15 cellular contexts compared by ENCODE assay signal in genomic region chr15:60912984-60913697, GRCh38.
DNase-seq lines count a peak whose midpoint lies in the region; ATAC-seq and TF ChIP-seq lines count a peak whose summit lies in the region.
"Had no signal": no experiment of that assay in that cellular context is flagged by ENCODE, and none has a peak within 500 bp of the region (broad histone marks: within the 10 kb centered on the region; RNA-seq: fewer than 3 reads in every experiment).

No MANE protein-coding gene starts in this region.

- no peak for ATAC-seq in stimulated activated naive B cell treated with anti-CD40 and anti-IgM and Interleukin-4, amounts not matched to agents 10 μg/mL and 1 μg/mL and 100 μg/mL, for 72 hours (replicated peaks)
- ATAC-seq: foreskin keratinocyte; natural killer cell; stimulated activated effector memory CD8-positive, alpha-beta T cell treated with anti-CD3 and anti-CD28 coated beads, Interleukin-12 subunit alpha, Interleukin-12 subunit beta, amount 100 ng/mL, for 72 hours had no signal

- no peak overlapping the region for H3K4me3 Mint-ChIP-seq in stimulated activated naive B cell treated with anti-CD40 and anti-IgM and Interleukin-4, amounts not matched to agents 10 μg/mL and 1 μg/mL and 100 μg/mL, for 72 hours
- H3K4me3 Mint-ChIP-seq: natural killer cell; stimulated activated effector memory CD8-positive, alpha-beta T cell treated with anti-CD3 and anti-CD28 coated beads, Interleukin-12 subunit alpha, Interleukin-12 subunit beta, amount 100 ng/mL, for 72 hours had no signal

- H3K9me3 ChIP-seq in NT2/D1 (ENCODE audit: insufficient read depth, low read length) (no peaks in the 10 kb centered on the region), tibial artery (no peaks in the 10 kb centered on the region)

- DNase-seq in activated CD4-positive, alpha-beta T cell treated with anti-CD3 and anti-CD28 coated beads for 48 hours = peak; percentile 34
- DNase-seq in activated CD4-positive, alpha-beta T cell treated with anti-CD3 and anti-CD28 coated beads for 4 hours = no peak
- peak; percentile 25 for DNase-seq in NT2/D1 (ENCODE audit: low read depth, low spot score)
- peak; percentile 10 to 54 for DNase-seq in cardiac fibroblast (ENCODE audit: low read depth in 2 of 2)
- DNase-seq in lung microvascular endothelial cell (ENCODE audit: low read depth in 2 of 2) = peak; percentile 13 to 59
- no peak for DNase-seq in NCI-H345 treated with DMSO at 0.1 percent for 48 hours (lab: John Stamatoyannopoulos, UW; ENCODE audit: unreplicated experiment)
- DNase-seq in tibial artery = no peak
- no peak for DNase-seq in stimulated activated naive B cell treated with anti-CD40 and anti-IgM and Interleukin-4, amounts not matched to agents 10 μg/mL and 1 μg/mL and 100 μg/mL, for 72 hours
- DNase-seq: foreskin keratinocyte, natural killer cell, PC-9, small intestine had no signal

- H3K4me3 ChIP-seq in NT2/D1 (ENCODE audit: insufficient read length, low read depth) (no peak overlapping the region), cardiac fibroblast (replicated peaks in 1 of 2; ENCODE audit: low read depth in 2 of 2, low read length in 2 of 2) (no peak overlapping the region), tibial artery (no peak overlapping the region)
- H3K4me3 ChIP-seq: BLaER1, PC-9 had no signal

- no peak overlapping the region for H3K9ac ChIP-seq in NT2/D1 (ENCODE audit: insufficient read length, low read depth)
- H3K9ac ChIP-seq: BLaER1 had no signal

- peaks cover 9 to 17% of the 10 kb centered on the region in 2 donors for H3K27me3 Mint-ChIP-seq in stimulated activated naive B cell treated with anti-CD40 and anti-IgM and Interleukin-4, amounts not matched to agents 10 μg/mL and 1 μg/mL and 100 μg/mL, for 72 hours

- H3K27ac Mint-ChIP-seq in stimulated activated naive B cell treated with anti-CD40 and anti-IgM and Interleukin-4, amounts not matched to agents 10 μg/mL and 1 μg/mL and 100 μg/mL, for 72 hours = no peak overlapping the region
- H3K27ac Mint-ChIP-seq: activated T-helper 2 cell treated with anti-CD3 and anti-CD28 coated beads, Interferon-gamma antibody, Interleukin-2, Interleukin-4, amounts not matched to agents 10 μg/mL and 5 μg/mL and 100 μg/mL, durations not matched to agents 14 hours and 24 hours and 36 hours; stimulated activated effector memory CD8-positive, alpha-beta T cell treated with anti-CD3 and anti-CD28 coated beads, Interleukin-12 subunit alpha, Interleukin-12 subunit beta, amount 100 ng/mL, for 72 hours had no signal

- no peak overlapping the region for H3K27ac ChIP-seq in tibial artery
- H3K27ac ChIP-seq: BLaER1, foreskin keratinocyte, PC-9 had no signal

- peaks cover 12 to 14% of the 10 kb centered on the region in 2 donors for H3K4me1 Mint-ChIP-seq in stimulated activated naive B cell treated with anti-CD40 and anti-IgM and Interleukin-4, amounts not matched to agents 10 μg/mL and 1 μg/mL and 100 μg/mL, for 72 hours

- H3K4me1 ChIP-seq in NT2/D1 (ENCODE audit: insufficient read depth, insufficient read length) = no peaks in the 10 kb centered on the region
- peaks cover 0 to 30% (median 18%) of the 10 kb centered on the region in 4 donors for H3K4me1 ChIP-seq in tibial artery
- H3K4me1 ChIP-seq: BLaER1 had no signal

- H3K36me3 Mint-ChIP-seq in stimulated activated naive B cell treated with anti-CD40 and anti-IgM and Interleukin-4, amounts not matched to agents 10 μg/mL and 1 μg/mL and 100 μg/mL, for 72 hours = no peaks in the 10 kb centered on the region
- H3K36me3 Mint-ChIP-seq: natural killer cell; stimulated activated effector memory CD8-positive, alpha-beta T cell treated with anti-CD3 and anti-CD28 coated beads, Interleukin-12 subunit alpha, Interleukin-12 subunit beta, amount 100 ng/mL, for 72 hours had no signal

- TF ChIP-seq CTCF in cardiac fibroblast (IDR thresholded peaks at IDR 0.05; ENCODE audit: low read depth, low read length) (no peak), tibial artery (IDR thresholded peaks at IDR 0.05) (no peak)

- intact Hi-C loops in tibial artery (cut with DNase I; ENCODE audit: low total_unique reads) = no loop called here

- H3K9me3 Mint-ChIP-seq in stimulated activated naive B cell treated with anti-CD40 and anti-IgM and Interleukin-4, amounts not matched to agents 10 μg/mL and 1 μg/mL and 100 μg/mL, for 72 hours = no peaks in the 10 kb centered on the region
- H3K9me3 Mint-ChIP-seq: activated T-helper 2 cell treated with anti-CD3 and anti-CD28 coated beads, Interferon-gamma antibody, Interleukin-2, Interleukin-4, amounts not matched to agents 10 μg/mL and 5 μg/mL and 100 μg/mL, durations not matched to agents 14 hours and 24 hours and 36 hours; natural killer cell; stimulated activated effector memory CD8-positive, alpha-beta T cell treated with anti-CD3 and anti-CD28 coated beads, Interleukin-12 subunit alpha, Interleukin-12 subunit beta, amount 100 ng/mL, for 72 hours had no signal

- H3K36me3 ChIP-seq in NT2/D1 (ENCODE audit: insufficient read depth, insufficient read length, low read length) = no peaks in the 10 kb centered on the region
- H3K36me3 ChIP-seq in tibial artery = no peaks in the 10 kb centered on the region
- H3K36me3 ChIP-seq: BLaER1 had no signal

- H3K27me3 ChIP-seq in NT2/D1 (ENCODE audit: insufficient read depth, insufficient read length) (no peaks in the 10 kb centered on the region), tibial artery (no peaks in the 10 kb centered on the region)
- H3K27me3 ChIP-seq: BLaER1, foreskin keratinocyte had no signal

Comparison
In these comparisons a context has a peak if more than half of its experiments do, and no peak if none do; other contexts are left out.
1. DNase-seq: peak in activated CD4-positive, alpha-beta T cell treated with anti-CD3 and anti-CD28 coated beads for 48 hours (single experiment), NT2/D1 (single experiment), cardiac fibroblast (2 of 2) and lung microvascular endothelial cell (2 of 2); none in activated CD4-positive, alpha-beta T cell treated with anti-CD3 and anti-CD28 coated beads for 4 hours (0 of 2), NCI-H345 treated with DMSO at 0.1 percent for 48 hours (single experiment), tibial artery (0 of 2) and stimulated activated naive B cell treated with anti-CD40 and anti-IgM and Interleukin-4, amounts not matched to agents 10 μg/mL and 1 μg/mL and 100 μg/mL, for 72 hours (single experiment).